ENCODE assay signal across 15 cellular contexts in the genomic region with DNA sequence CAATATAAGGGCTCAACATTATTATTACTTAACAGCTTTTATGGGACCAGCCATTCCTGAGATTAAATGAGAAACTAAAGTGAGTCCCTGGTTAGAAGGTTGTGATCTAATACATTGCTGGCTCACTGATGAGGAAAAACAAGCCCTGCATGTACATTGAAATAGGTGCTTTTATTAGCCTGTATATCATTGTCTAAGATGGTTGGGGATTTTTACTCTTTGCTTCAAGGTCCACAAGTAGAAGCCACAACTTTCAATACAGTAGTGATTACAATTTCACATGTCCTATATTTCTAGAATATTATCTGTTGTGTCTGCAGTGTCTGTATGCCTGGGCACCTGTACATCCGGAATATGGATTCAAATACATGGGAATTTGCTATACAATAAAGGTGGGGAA.
A peak's percentile ranks its signal among the peaks of the same experiment; 100 is the strongest.
DNase-seq lines count a peak whose midpoint lies in the region; ATAC-seq and TF ChIP-seq lines count a peak whose summit lies in the region.
"Had no signal": no experiment of that assay in that cellular context is flagged by ENCODE, and none has a peak within 500 bp of the region (broad histone marks: within the 10 kb centered on the region; RNA-seq: fewer than 3 reads in every experiment).

No MANE protein-coding gene starts in this region.

- H3K9me3 Mint-ChIP-seq in activated naive CD4-positive, alpha-beta T cell treated with anti-CD3 and anti-CD28 coated beads, Interleukin-2, amount 50 U/mL, for 72 hours, result no peaks in the 10 kb centered on the region
- no peaks in the 10 kb centered on the region for H3K9me3 Mint-ChIP-seq in stimulated activated naive CD8-positive, alpha-beta T cell treated with anti-CD3 and anti-CD28 coated beads, Interleukin-15, amount 100 ng/mL, for 72 hours
- H3K9me3 Mint-ChIP-seq: activated CD4-positive, alpha-beta memory T cell treated with anti-CD3 and anti-CD28 coated beads, Interleukin-2, amount 10 ng/mL, durations not matched to agents 7 days and 5 days had no signal

- no peak overlapping the region for H3K27ac Mint-ChIP-seq in activated naive CD4-positive, alpha-beta T cell treated with anti-CD3 and anti-CD28 coated beads, Interleukin-2, amount 50 U/mL, for 72 hours
- no peak overlapping the region for H3K27ac Mint-ChIP-seq in stimulated activated naive CD8-positive, alpha-beta T cell treated with anti-CD3 and anti-CD28 coated beads, Interleukin-15, amount 100 ng/mL, for 72 hours
- H3K27ac Mint-ChIP-seq: activated CD4-positive, alpha-beta memory T cell treated with anti-CD3 and anti-CD28 coated beads, Interleukin-2, amount 10 ng/mL, durations not matched to agents 7 days and 5 days had no signal

- no peak for DNase-seq in stimulated activated CD4-positive, alpha-beta T cell treated with anti-CD3 and anti-CD28 coated beads, Interleukin-4, amount 100 ng/mL, for 24 hours
- DNase-seq in activated naive CD4-positive, alpha-beta T cell treated with anti-CD3 and anti-CD28 coated beads, Interleukin-2, amount 50 U/mL, for 72 hours (ENCODE audit: low spot score in 2 of 2), result no peak
- DNase-seq in putamen (ENCODE audit: low spot score), result no peak
- DNase-seq in stimulated activated naive CD8-positive, alpha-beta T cell treated with anti-CD3 and anti-CD28 coated beads, Interleukin-15, amount 100 ng/mL, for 72 hours, result no peak
- DNase-seq: activated CD4-positive, alpha-beta memory T cell treated with anti-CD3 and anti-CD28 coated beads, Interleukin-2, amount 10 ng/mL, durations not matched to agents 7 days and 5 days; activated gamma-delta T cell treated with Interleukin-2 at 50 U/mL for 16 hours; DMS79; NCI-H2029 treated with DMSO at 0.1 percent for 48 hours; psoas muscle; SHP77 had no signal

- H3K27me3 Mint-ChIP-seq in stimulated activated naive CD8-positive, alpha-beta T cell treated with anti-CD3 and anti-CD28 coated beads, Interleukin-15, amount 100 ng/mL, for 72 hours, result no peaks in the 10 kb centered on the region
- H3K27me3 Mint-ChIP-seq: activated CD4-positive, alpha-beta memory T cell treated with anti-CD3 and anti-CD28 coated beads, Interleukin-2, amount 10 ng/mL, durations not matched to agents 7 days and 5 days had no signal

- no peak overlapping the region for H3K4me3 Mint-ChIP-seq in stimulated activated naive CD8-positive, alpha-beta T cell treated with anti-CD3 and anti-CD28 coated beads, Interleukin-15, amount 100 ng/mL, for 72 hours
- H3K4me3 Mint-ChIP-seq: activated CD4-positive, alpha-beta memory T cell treated with anti-CD3 and anti-CD28 coated beads, Interleukin-2, amount 10 ng/mL, durations not matched to agents 7 days and 5 days had no signal

- no peak for TF ChIP-seq POLR2A in GM18505 (IDR thresholded peaks at IDR 0.05; ENCODE audit: borderline replicate concordance, extremely low read depth, insufficient read depth, insufficient read length)

- peaks cover 6% of the 10 kb centered on the region for H3K4me1 Mint-ChIP-seq in stimulated activated naive CD8-positive, alpha-beta T cell treated with anti-CD3 and anti-CD28 coated beads, Interleukin-15, amount 100 ng/mL, for 72 hours

- ATAC-seq in GM18505 (IDR thresholded peaks at IDR 0.05; ENCODE audit: unreplicated experiment), result peak; percentile 72
- ATAC-seq in GM19468 (IDR thresholded peaks at IDR 0.05; ENCODE audit: extremely low read depth, unreplicated experiment), result peak; percentile 45
- ATAC-seq in HG02852 (IDR thresholded peaks at IDR 0.05; ENCODE audit: unreplicated experiment), result peak; percentile 88
- ATAC-seq in HG03469 (IDR thresholded peaks at IDR 0.05; ENCODE audit: unreplicated experiment), result peak; percentile 55
- no peak for ATAC-seq in activated naive CD4-positive, alpha-beta T cell treated with anti-CD3 and anti-CD28 coated beads, Interleukin-2, amount 50 U/mL, for 72 hours
- no peak for ATAC-seq in stimulated activated naive CD8-positive, alpha-beta T cell treated with anti-CD3 and anti-CD28 coated beads, Interleukin-15, amount 100 ng/mL, for 72 hours
- ATAC-seq: gastroesophageal sphincter, psoas muscle had no signal

- no peaks in the 10 kb centered on the region for H3K36me3 Mint-ChIP-seq in activated naive CD4-positive, alpha-beta T cell treated with anti-CD3 and anti-CD28 coated beads, Interleukin-2, amount 50 U/mL, for 72 hours

Comparison
In these comparisons a context has a peak if more than half of its experiments do, and no peak if none do; other contexts are left out.
1. ATAC-seq: peak in GM18505 (single experiment), GM19468 (single experiment), HG02852 (single experiment) and HG03469 (single experiment); none in activated naive CD4-positive, alpha-beta T cell treated with anti-CD3 and anti-CD28 coated beads, Interleukin-2, amount 50 U/mL, for 72 hours (0 of 2) and stimulated activated naive CD8-positive, alpha-beta T cell treated with anti-CD3 and anti-CD28 coated beads, Interleukin-15, amount 100 ng/mL, for 72 hours (single experiment).